1 cellular context compared by ENCODE assay signal in genomic region chr6:44076366-44077200, GRCh38.
TF ChIP-seq lines count a peak whose summit lies in the region.

No MANE protein-coding gene starts in this region.

TF ChIP-seq in HepG2, 621 proteins besides CTCF, POLR2A, EP300 and RAD21 (continued from another document and continues in another):
- TF ChIP-seq, protein P1, sequence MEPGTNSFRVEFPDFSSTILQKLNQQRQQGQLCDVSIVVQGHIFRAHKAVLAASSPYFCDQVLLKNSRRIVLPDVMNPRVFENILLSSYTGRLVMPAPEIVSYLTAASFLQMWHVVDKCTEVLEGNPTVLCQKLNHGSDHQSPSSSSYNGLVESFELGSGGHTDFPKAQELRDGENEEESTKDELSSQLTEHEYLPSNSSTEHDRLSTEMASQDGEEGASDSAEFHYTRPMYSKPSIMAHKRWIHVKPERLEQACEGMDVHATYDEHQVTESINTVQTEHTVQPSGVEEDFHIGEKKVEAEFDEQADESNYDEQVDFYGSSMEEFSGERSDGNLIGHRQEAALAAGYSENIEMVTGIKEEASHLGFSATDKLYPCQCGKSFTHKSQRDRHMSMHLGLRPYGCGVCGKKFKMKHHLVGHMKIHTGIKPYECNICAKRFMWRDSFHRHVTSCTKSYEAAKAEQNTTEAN (CRISPR knock-in tag; conservative IDR thresholded peaks at IDR 0.05): peak; percentile 51; the same call in 1 of the 2 replicates
- TF ChIP-seq HNF4A (CRISPR knock-in tag; IDR thresholded peaks at IDR 0.05) (no peak), ZNF468 (CRISPR knock-in tag; IDR thresholded peaks at IDR 0.05) (no peak), KLF12 (CRISPR knock-in tag; IDR thresholded peaks at IDR 0.05; ENCODE audit: borderline replicate concordance) (peak; percentile 70; the same call in 1 of the 2 replicates), NR2F6 (IDR thresholded peaks at IDR 0.05) (no peak), NR2F6 (CRISPR knock-in tag; IDR thresholded peaks at IDR 0.05) (peak; percentile 4; the same call in 1 of the 2 replicates), THRA (CRISPR knock-in tag; IDR thresholded peaks at IDR 0.05; ENCODE audit: borderline replicate concordance) (no peak), ZNF768 (CRISPR knock-in tag; IDR thresholded peaks at IDR 0.05) (no peak), ZNF724P (CRISPR knock-in tag; IDR thresholded peaks at IDR 0.05; ENCODE audit: borderline replicate concordance) (0 out of 2 replicates have a peak, but pooled peaks have one; percentile 65), ZNF780A (CRISPR knock-in tag; IDR thresholded peaks at IDR 0.05) (no peak), ETV6 (CRISPR knock-in tag; conservative IDR thresholded peaks at IDR 0.05) (0 out of 2 replicates have a peak, but pooled peaks have one; percentile 61), SPEN (CRISPR knock-in tag; IDR thresholded peaks at IDR 0.05; ENCODE audit: low read depth) (peak; percentile 82), CHCHD3 (CRISPR knock-in tag; IDR thresholded peaks at IDR 0.05) (peak; percentile 74; the same call in 1 of the 2 replicates), RBAK (CRISPR knock-in tag; IDR thresholded peaks at IDR 0.05) (no peak), ZNF431 (CRISPR knock-in tag; IDR thresholded peaks at IDR 0.05; ENCODE audit: borderline replicate concordance, low read depth) (peak; percentile 97), ZC3H13 (CRISPR knock-in tag; IDR thresholded peaks at IDR 0.05) (peak; percentile 28; the same call in 1 of the 2 replicates), TBL1XR1 (IDR thresholded peaks at IDR 0.05; ENCODE audit: borderline replicate concordance, low read length, partially characterized antibody) (no peak), KDM3A (CRISPR knock-in tag; IDR thresholded peaks at IDR 0.05; ENCODE audit: low read depth) (0 out of 2 replicates have a peak, but pooled peaks have one; percentile 52), FLYWCH1 (CRISPR knock-in tag; IDR thresholded peaks at IDR 0.05) (no peak), FOXA3 (CRISPR knock-in tag; IDR thresholded peaks at IDR 0.05) (peak; percentile 45; the same call in 1 of the 2 replicates), SMAD1 (CRISPR knock-in tag; IDR thresholded peaks at IDR 0.05; ENCODE audit: borderline replicate concordance, low read depth) (peak; percentile 46; the same call in 1 of the 2 replicates), POGZ (CRISPR knock-in tag; IDR thresholded peaks at IDR 0.05) (peak; percentile 33; the same call in 1 of the 2 replicates), SIX4 (CRISPR knock-in tag; IDR thresholded peaks at IDR 0.05) (0 out of 2 replicates have a peak, but pooled peaks have one; percentile 23), ZNF331 (CRISPR knock-in tag; IDR thresholded peaks at IDR 0.05) (peak; percentile 33), ZNF24 (IDR thresholded peaks at IDR 0.05) (no peak), MAZ (IDR thresholded peaks at IDR 0.05; ENCODE audit: borderline replicate concordance, low read depth, low read length) (no peak; the same call in 1 of the 2 replicates), MAZ (CRISPR knock-in tag; IDR thresholded peaks at IDR 0.05; ENCODE audit: low read depth) (peak; percentile 83), ZNF709 (CRISPR knock-in tag; IDR thresholded peaks at IDR 0.05) (peak; percentile 79), ZNF121 (CRISPR knock-in tag; IDR thresholded peaks at IDR 0.05) (0 out of 2 replicates have a peak, but pooled peaks have one; percentile 24), MED13 (CRISPR knock-in tag; IDR thresholded peaks at IDR 0.05) (0 out of 2 replicates have a peak, but pooled peaks have one; percentile 41), ZNF451 (CRISPR knock-in tag; IDR thresholded peaks at IDR 0.05) (no peak; the same call in 1 of the 2 replicates), ZFP36L1 (CRISPR knock-in tag; IDR thresholded peaks at IDR 0.05) (0 out of 2 replicates have a peak, but pooled peaks have one; percentile 51), RARA (CRISPR knock-in tag; IDR thresholded peaks at IDR 0.05) (peak; percentile 64)
- TF ChIP-seq, protein P2, sequence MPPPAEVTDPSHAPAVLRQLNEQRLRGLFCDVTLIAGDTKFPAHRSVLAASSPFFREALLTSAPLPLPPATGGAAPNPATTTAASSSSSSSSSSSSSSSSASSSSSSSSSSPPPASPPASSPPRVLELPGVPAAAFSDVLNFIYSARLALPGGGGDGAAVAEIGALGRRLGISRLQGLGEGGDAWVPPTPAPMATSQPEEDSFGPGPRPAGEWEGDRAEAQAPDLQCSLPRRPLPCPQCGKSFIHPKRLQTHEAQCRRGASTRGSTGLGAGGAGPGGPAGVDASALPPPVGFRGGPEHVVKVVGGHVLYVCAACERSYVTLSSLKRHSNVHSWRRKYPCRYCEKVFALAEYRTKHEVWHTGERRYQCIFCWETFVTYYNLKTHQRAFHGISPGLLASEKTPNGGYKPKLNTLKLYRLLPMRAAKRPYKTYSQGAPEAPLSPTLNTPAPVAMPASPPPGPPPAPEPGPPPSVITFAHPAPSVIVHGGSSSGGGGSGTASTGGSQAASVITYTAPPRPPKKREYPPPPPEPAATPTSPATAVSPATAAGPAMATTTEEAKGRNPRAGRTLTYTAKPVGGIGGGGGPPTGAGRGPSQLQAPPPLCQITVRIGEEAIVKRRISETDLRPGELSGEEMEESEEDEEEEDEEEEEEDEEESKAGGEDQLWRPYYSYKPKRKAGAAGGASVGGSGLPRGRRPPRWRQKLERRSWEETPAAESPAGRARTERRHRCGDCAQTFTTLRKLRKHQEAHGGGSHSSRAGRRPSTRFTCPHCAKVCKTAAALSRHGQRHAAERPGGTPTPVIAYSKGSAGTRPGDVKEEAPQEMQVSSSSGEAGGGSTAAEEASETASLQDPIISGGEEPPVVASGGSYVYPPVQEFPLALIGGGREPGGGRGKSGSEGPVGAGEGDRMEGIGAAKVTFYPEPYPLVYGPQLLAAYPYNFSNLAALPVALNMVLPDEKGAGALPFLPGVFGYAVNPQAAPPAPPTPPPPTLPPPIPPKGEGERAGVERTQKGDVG (CRISPR knock-in tag; IDR thresholded peaks at IDR 0.05; ENCODE audit: borderline replicate concordance): 0 out of 2 replicates have a peak, but pooled peaks have one; percentile 19
- TF ChIP-seq, protein P3, sequence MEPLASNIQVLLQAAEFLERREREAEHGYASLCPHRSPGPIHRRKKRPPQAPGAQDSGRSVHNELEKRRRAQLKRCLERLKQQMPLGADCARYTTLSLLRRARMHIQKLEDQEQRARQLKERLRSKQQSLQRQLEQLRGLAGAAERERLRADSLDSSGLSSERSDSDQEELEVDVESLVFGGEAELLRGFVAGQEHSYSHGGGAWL (CRISPR knock-in tag; IDR thresholded peaks at IDR 0.05): peak; percentile 85
- TF ChIP-seq, protein P4, sequence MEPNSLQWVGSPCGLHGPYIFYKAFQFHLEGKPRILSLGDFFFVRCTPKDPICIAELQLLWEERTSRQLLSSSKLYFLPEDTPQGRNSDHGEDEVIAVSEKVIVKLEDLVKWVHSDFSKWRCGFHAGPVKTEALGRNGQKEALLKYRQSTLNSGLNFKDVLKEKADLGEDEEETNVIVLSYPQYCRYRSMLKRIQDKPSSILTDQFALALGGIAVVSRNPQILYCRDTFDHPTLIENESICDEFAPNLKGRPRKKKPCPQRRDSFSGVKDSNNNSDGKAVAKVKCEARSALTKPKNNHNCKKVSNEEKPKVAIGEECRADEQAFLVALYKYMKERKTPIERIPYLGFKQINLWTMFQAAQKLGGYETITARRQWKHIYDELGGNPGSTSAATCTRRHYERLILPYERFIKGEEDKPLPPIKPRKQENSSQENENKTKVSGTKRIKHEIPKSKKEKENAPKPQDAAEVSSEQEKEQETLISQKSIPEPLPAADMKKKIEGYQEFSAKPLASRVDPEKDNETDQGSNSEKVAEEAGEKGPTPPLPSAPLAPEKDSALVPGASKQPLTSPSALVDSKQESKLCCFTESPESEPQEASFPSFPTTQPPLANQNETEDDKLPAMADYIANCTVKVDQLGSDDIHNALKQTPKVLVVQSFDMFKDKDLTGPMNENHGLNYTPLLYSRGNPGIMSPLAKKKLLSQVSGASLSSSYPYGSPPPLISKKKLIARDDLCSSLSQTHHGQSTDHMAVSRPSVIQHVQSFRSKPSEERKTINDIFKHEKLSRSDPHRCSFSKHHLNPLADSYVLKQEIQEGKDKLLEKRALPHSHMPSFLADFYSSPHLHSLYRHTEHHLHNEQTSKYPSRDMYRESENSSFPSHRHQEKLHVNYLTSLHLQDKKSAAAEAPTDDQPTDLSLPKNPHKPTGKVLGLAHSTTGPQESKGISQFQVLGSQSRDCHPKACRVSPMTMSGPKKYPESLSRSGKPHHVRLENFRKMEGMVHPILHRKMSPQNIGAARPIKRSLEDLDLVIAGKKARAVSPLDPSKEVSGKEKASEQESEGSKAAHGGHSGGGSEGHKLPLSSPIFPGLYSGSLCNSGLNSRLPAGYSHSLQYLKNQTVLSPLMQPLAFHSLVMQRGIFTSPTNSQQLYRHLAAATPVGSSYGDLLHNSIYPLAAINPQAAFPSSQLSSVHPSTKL (CRISPR knock-in tag; IDR thresholded peaks at IDR 0.05): peak; percentile 86
- TF ChIP-seq, protein P5, sequence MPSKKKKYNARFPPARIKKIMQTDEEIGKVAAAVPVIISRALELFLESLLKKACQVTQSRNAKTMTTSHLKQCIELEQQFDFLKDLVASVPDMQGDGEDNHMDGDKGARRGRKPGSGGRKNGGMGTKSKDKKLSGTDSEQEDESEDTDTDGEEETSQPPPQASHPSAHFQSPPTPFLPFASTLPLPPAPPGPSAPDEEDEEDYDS (CRISPR knock-in tag; IDR thresholded peaks at IDR 0.05): peak; percentile 86
- TF ChIP-seq, protein P6, sequence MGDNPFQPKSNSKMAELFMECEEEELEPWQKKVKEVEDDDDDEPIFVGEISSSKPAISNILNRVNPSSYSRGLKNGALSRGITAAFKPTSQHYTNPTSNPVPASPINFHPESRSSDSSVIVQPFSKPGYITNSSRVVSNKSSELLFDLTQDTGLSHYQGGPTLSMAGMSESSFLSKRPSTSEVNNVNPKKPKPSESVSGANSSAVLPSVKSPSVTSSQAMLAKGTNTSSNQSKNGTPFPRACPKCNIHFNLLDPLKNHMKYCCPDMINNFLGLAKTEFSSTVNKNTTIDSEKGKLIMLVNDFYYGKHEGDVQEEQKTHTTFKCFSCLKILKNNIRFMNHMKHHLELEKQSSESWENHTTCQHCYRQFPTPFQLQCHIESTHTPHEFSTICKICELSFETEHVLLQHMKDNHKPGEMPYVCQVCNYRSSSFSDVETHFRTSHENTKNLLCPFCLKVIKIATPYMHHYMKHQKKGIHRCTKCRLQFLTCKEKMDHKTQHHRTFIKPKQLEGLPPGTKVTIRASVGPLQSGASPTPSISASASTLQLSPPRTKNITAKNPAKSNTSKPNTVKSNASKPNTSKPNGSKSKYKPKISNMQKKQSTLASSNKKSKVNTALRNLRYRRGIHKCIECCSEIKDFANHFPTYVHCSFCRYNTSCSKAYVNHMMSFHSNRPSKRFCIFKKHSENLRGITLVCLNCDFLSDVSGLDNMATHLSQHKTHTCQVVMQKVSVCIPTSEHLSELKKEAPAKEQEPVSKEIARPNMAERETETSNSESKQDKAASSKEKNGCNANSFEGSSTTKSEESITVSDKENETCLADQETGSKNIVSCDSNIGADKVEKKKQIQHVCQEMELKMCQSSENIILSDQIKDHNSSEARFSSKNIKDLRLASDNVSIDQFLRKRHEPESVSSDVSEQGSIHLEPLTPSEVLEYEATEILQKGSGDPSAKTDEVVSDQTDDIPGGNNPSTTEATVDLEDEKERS (CRISPR knock-in tag; IDR thresholded peaks at IDR 0.05): no peak
- TF ChIP-seq, protein P7, sequence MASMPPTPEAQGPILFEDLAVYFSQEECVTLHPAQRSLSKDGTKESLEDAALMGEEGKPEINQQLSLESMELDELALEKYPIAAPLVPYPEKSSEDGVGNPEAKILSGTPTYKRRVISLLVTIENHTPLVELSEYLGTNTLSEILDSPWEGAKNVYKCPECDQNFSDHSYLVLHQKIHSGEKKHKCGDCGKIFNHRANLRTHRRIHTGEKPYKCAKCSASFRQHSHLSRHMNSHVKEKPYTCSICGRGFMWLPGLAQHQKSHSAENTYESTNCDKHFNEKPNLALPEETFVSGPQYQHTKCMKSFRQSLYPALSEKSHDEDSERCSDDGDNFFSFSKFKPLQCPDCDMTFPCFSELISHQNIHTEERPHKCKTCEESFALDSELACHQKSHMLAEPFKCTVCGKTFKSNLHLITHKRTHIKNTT (CRISPR knock-in tag; IDR thresholded peaks at IDR 0.05): no peak
- TF ChIP-seq, protein P8, sequence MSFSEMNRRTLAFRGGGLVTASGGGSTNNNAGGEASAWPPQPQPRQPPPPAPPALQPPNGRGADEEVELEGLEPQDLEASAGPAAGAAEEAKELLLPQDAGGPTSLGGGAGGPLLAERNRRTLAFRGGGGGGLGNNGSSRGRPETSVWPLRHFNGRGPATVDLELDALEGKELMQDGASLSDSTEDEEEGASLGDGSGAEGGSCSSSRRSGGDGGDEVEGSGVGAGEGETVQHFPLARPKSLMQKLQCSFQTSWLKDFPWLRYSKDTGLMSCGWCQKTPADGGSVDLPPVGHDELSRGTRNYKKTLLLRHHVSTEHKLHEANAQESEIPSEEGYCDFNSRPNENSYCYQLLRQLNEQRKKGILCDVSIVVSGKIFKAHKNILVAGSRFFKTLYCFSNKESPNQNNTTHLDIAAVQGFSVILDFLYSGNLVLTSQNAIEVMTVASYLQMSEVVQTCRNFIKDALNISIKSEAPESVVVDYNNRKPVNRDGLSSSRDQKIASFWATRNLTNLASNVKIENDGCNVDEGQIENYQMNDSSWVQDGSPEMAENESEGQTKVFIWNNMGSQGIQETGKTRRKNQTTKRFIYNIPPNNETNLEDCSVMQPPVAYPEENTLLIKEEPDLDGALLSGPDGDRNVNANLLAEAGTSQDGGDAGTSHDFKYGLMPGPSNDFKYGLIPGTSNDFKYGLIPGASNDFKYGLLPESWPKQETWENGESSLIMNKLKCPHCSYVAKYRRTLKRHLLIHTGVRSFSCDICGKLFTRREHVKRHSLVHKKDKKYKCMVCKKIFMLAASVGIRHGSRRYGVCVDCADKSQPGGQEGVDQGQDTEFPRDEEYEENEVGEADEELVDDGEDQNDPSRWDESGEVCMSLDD (CRISPR knock-in tag; IDR thresholded peaks at IDR 0.05; ENCODE audit: borderline replicate concordance): peak; percentile 33; the same call in 1 of the 2 replicates
